In the genomic region with DNA sequence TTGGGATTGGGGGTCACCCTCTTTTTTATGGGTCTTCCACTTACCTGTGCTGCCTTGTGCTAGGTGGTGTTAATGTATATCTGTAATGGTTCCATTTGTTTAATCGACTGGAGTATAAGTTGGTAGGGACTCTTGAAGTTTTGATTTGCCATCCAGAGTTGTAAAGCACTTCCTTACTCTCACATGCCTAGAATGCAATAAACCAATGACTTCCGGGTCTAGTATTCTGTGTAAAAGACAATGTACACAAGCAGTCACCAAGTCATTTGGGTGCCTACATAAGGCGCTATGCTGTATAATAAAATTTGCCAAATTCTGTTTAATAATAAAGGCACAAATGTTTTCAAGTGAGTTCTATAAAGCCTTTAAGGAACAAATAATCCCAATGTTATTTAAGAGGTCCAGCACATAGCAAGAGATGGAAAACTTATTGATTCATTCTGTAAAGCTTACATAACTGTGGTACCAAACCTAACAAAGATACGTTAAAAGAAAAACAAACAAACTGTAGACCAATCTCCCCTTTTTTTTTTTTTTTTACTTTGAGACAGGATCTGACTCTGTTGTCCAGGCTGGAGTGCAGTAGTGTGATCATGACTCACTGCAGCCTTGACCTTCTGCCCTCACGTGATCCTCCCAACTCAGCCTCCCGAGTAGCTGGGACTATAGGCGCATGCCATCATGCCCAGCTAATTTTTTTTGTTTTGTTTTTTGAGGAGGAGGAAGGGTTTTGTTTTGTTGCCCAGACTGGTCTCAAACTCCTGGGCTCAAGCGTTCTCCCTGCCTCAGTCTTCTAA, we compare ENCODE assay signal across 19 cellular contexts. TPM values are rescaled to one million over a fixed set of nuclear protein-coding genes. Genes with fewer than 3 reads are reported as not detected.
A peak's percentile ranks its signal among the peaks of the same experiment; 100 is the strongest.
DNase-seq lines count a peak whose midpoint lies in the region; ATAC-seq, FAIRE-seq and TF ChIP-seq lines count a peak whose summit lies in the region.
"Had no signal": no experiment of that assay in that cellular context is flagged by ENCODE, and none has a peak within 500 bp of the region (broad histone marks: within the 10 kb centered on the region; RNA-seq: fewer than 3 reads in every experiment).

No MANE protein-coding gene starts in this region.

- H3K4me2 ChIP-seq in IMR-90 (ENCODE audit: low read depth, low read length) = no peak overlapping the region
- H3K4me2 ChIP-seq in K562 (ENCODE audit: insufficient read depth, low read length) = no peak overlapping the region
- H3K4me2 ChIP-seq: PC-9 had no signal

- no peak overlapping the region for H2AK9ac ChIP-seq in IMR-90 (replicated peaks; ENCODE audit: low read depth, low read length, poor library complexity)

- H3K27ac ChIP-seq in IMR-90 (ENCODE audit: insufficient read depth, low read length) (no peak overlapping the region), K562 (ENCODE audit: extremely low read depth, low read depth, low read length) (no peak overlapping the region), brain microvascular endothelial cell (no peak overlapping the region)
- H3K27ac ChIP-seq: C4-2B, PC-9 had no signal

- dilution Hi-C loops in IMR-90 (cut with HindIII; ENCODE audit: low sequenced_read_pairs, unreplicated experiment) = no loop called here

- H3K9ac ChIP-seq in IMR-90 (ENCODE audit: low read depth, low read length) (no peak overlapping the region), K562 (ENCODE audit: insufficient read depth in 1 of 2, low read depth in 2 of 2, low read length in 2 of 2) (no peak overlapping the region)

- H3K14ac ChIP-seq in IMR-90 (replicated peaks; ENCODE audit: low read depth, low read length) = no peak overlapping the region

- no peak overlapping the region for H3K23ac ChIP-seq in IMR-90 (ENCODE audit: low read depth, low read length)

- no peak overlapping the region for H2BK5ac ChIP-seq in IMR-90 (ENCODE audit: low read depth, low read length, poor library complexity, severe bottlenecking)

- no CpG with 5 or more reads among the region's 8 CpGs for WGBS in IMR-90 (ENCODE audit: extremely low coverage in 2 of 2, insufficient read length in 1 of 2), 2 experiments
- 90% methylated on average over 5 of the region's 8 CpGs for WGBS in K562 (ENCODE audit: insufficient coverage, low coverage, missing lambda C conversion rate)

- no peaks in the 10 kb centered on the region for H3K79me1 ChIP-seq in IMR-90 (ENCODE audit: low read depth in 1 of 2, low read length in 2 of 2)

- no peaks in the 10 kb centered on the region for H3K4me1 ChIP-seq in IMR-90 (ENCODE audit: control insufficient read depth, insufficient read depth, low read length)
- H3K4me1 ChIP-seq in K562 (replicated peaks in 1 of 2; ENCODE audit: control insufficient read depth in 2 of 2, insufficient read depth in 2 of 2, low read length in 2 of 2) = no peaks in the 10 kb centered on the region

- CTCF ChIA-PET in IMR-90 (lab: Yijun Ruan, JAX) = interaction anchor here (0.6 kb wide), 2 partner anchors 23 to 191 kb away, joined by 3 to 6 read pairs; no protein-coding TSS in a partner anchor
- CTCF ChIA-PET in K562 (lab: Yijun Ruan, JAX; ENCODE audit: low intra/inter-chr PET ratio) = interaction anchor here (0.6 kb wide), 1 partner anchor 57 kb away, joined by 3 read pairs; no protein-coding TSS in a partner anchor

- H3K36me3 ChIP-seq in IMR-90 (ENCODE audit: control insufficient read depth, insufficient read depth, low read length) = peaks cover 8% of the 10 kb centered on the region; the same call in 1 of the 2 replicates
- peaks cover 76% of the 10 kb centered on the region for H3K36me3 ChIP-seq in K562 (ENCODE audit: control insufficient read depth, insufficient read depth, low read length)
- no peaks in the 10 kb centered on the region for H3K36me3 ChIP-seq in brain microvascular endothelial cell (replicated peaks)

- TF ChIP-seq RAD21 in IMR-90 (IDR thresholded peaks at IDR 0.05; ENCODE audit: low read length) = no peak
- TF ChIP-seq RAD21 in K562 (CRISPR knock-in tag; conservative IDR thresholded peaks at IDR 0.05 in 1 of 2, IDR thresholded peaks at IDR 0.05 in 1 of 2) = no peak

- TF ChIP-seq CTCF in IMR-90 (conservative IDR thresholded peaks at IDR 0.05; ENCODE audit: low read depth, low read length) = no peak
- TF ChIP-seq CTCF in K562 (IDR thresholded peaks at IDR 0.05 in 2 of 3, conservative IDR thresholded peaks at IDR 0.05 in 1 of 3; ENCODE audit: insufficient read depth in 2 of 3, low read depth in 1 of 3, low read length in 3 of 3) = no peak
- TF ChIP-seq CTCF in brain microvascular endothelial cell (IDR thresholded peaks at IDR 0.05; ENCODE audit: low read depth, low read length, missing control alignments) = no peak

- no peak overlapping the region for H2BK20ac ChIP-seq in IMR-90 (ENCODE audit: low read depth, low read length)

- H3K4me3 ChIP-seq in IMR-90 (ENCODE audit: insufficient read depth, low read depth, low read length) (no peak overlapping the region), K562 (no peak overlapping the region), brain microvascular endothelial cell (ENCODE audit: low read depth, low read length) (no peak overlapping the region)
- H3K4me3 ChIP-seq: PC-9 had no signal

- H3K4ac ChIP-seq in IMR-90 (ENCODE audit: low read depth, low read length) = no peak overlapping the region

- H3K9me3 ChIP-seq in IMR-90 (ENCODE audit: control insufficient read depth, insufficient read depth, low read length) (no peaks in the 10 kb centered on the region), K562 (replicated peaks; ENCODE audit: control insufficient read depth, insufficient read depth, low read depth, low read length) (no peaks in the 10 kb centered on the region)

- H2BK15ac ChIP-seq in IMR-90 (ENCODE audit: low read depth, low read length) = no peak overlapping the region

- no peak overlapping the region for H4K8ac ChIP-seq in IMR-90 (ENCODE audit: low read depth in 2 of 2, low read length in 2 of 2)

- no peak overlapping the region for H4K91ac ChIP-seq in IMR-90 (ENCODE audit: insufficient read depth, low read depth, low read length)

- POLR2A ChIA-PET in IMR-90 (lab: Charles Lee; ENCODE audit: unreplicated experiment) (no interaction called here), K562 (lab: Yijun Ruan, JAX) (no interaction called here)

- intact Hi-C loops in IMR-90 (cut with micrococcal nuclease) = no loop called here
- intact Hi-C loops in K562 (cut with micrococcal nuclease) = no loop called here

- in situ Hi-C loops in IMR-90 (cut with MboI; ENCODE audit: low sequenced_read_pairs) (no loop called here), K562 (cut with MboI) (no loop called here), brain microvascular endothelial cell (cut with HindIII; ENCODE audit: low pct_ligation_motif_present, low sequenced_read_pairs) (no loop called here)

- H3K9me1 ChIP-seq in IMR-90 (ENCODE audit: insufficient read depth, low read length) (no peaks in the 10 kb centered on the region), K562 (ENCODE audit: control insufficient read depth, insufficient read depth, low read length) (no peaks in the 10 kb centered on the region)

- H2BK120ac ChIP-seq in IMR-90 (ENCODE audit: low read depth, low read length) = no peak overlapping the region

- ATAC-seq in IMR-90 (ENCODE audit: low read depth) = no peak
- ATAC-seq in K562 = no peak

- H2AFZ ChIP-seq in IMR-90 (replicated peaks; ENCODE audit: low read length, poor library complexity) (no peak overlapping the region), K562 (ENCODE audit: low read depth, low read length) (no peak overlapping the region)
- H2AFZ ChIP-seq: PC-9 had no signal

- BruUV-seq in IMR-90 (replicated peaks; lab: Mats Ljungman, UMichigan) (no TSS peak), K562 (replicated peaks; lab: Mats Ljungman, UMichigan) (no TSS peak)

- H3K18ac ChIP-seq in IMR-90 (ENCODE audit: low read depth, low read length) = no peak overlapping the region

- H3K56ac ChIP-seq in IMR-90 (ENCODE audit: extremely low read depth, insufficient read depth, low read length) = no peak overlapping the region

- TF ChIP-seq POLR2A in IMR-90 (IDR thresholded peaks at IDR 0.05; ENCODE audit: low read depth, low read length) (no peak), K562 (conservative IDR thresholded peaks at IDR 0.05) (no peak)

- H3K27me3 ChIP-seq in IMR-90 (ENCODE audit: control insufficient read depth, insufficient read depth, low read length) (no peaks in the 10 kb centered on the region), K562 (ENCODE audit: control insufficient read depth in 2 of 2, insufficient read depth in 2 of 2, low read length in 2 of 2) (no peaks in the 10 kb centered on the region), brain microvascular endothelial cell (replicated peaks) (no peaks in the 10 kb centered on the region)

- no peaks in the 10 kb centered on the region for H3K79me2 ChIP-seq in K562 (ENCODE audit: control insufficient read depth, insufficient read depth, low read length)

- peak; percentile 14 for DNase-seq in A172 (ENCODE audit: low spot score)
- DNase-seq in IMR-90 = peak; percentile 1
- DNase-seq in K562 (ENCODE audit: extremely low read depth in 1 of 4, low spot score in 3 of 4) = no peak
- peak; percentile 11 to 46 for DNase-seq in lung microvascular endothelial cell (ENCODE audit: low read depth in 2 of 2)
- DNase-seq in activated CD4-positive, alpha-beta T cell treated with anti-CD3 and anti-CD28 coated beads, Interleukin-2, amount 50 U/mL, for 48 hours = no peak
- DNase-seq in stimulated activated CD8-positive, alpha-beta memory T cell treated with anti-CD3 and anti-CD28 coated beads, Interleukin-4, amount 100 ng/mL, for 48 hours = no peak
- no peak for DNase-seq in NCI-H226
- DNase-seq in brain microvascular endothelial cell = no peak
- DNase-seq: 8988T, DMS153, KG1, MM.1S, NCI-H1105, NCI-H187 treated with DMSO at 0.1 percent for 48 hours, NCI-H446 treated with DMSO at 0.1 percent for 48 hours, NCI-H748 treated with DMSO at 0.1 percent for 48 hours, PC-9 had no signal

- FAIRE-seq in K562 (lab: Jason Lieb, UNC) = no peak
- FAIRE-seq: GM19239 had no signal

- no peak overlapping the region for H4K5ac ChIP-seq in IMR-90 (ENCODE audit: low read depth, low read length)

- no peaks in the 10 kb centered on the region for H4K20me1 ChIP-seq in IMR-90 (ENCODE audit: insufficient read depth, low read length)
- no peaks in the 10 kb centered on the region for H4K20me1 ChIP-seq in K562 (replicated peaks; ENCODE audit: control insufficient read depth, insufficient read depth, low read length)

- no peak for TF ChIP-seq EP300 in K562 (IDR thresholded peaks at IDR 0.05; ENCODE audit: low read length)

- H2AK5ac ChIP-seq in IMR-90 (ENCODE audit: low read depth, low read length) = no peak overlapping the region

RNA-seq across cellular contexts. Expression of gene HPRT1, which starts 41.5 kb away (rescaled TPM):
- 9.2 and 11.8 TPM in 2 replicates for total RNA-seq in A172 (2014; rRNA removed; shearing (Covaris generic))
- total RNA-seq in IMR-90 (2012; rRNA removed) (7.0 and 15.6 TPM in 2 replicates), K562 (2014; rRNA removed) (24.4 and 28.6 TPM in 2 replicates), K562 (2014; rRNA removed; fragmentation: Illumina TruSeq; extraction: Trizol) (56.4 and 64.8 TPM in 2 replicates), K562 (2015; rRNA removed; fragmentation: Illumina TruSeq; extraction: Trizol) (39.3 and 39.5 TPM in 2 replicates), K562 (2021) (96.8 and 98.0 TPM in 2 replicates), lung microvascular endothelial cell (9.1 and 12.2 TPM in 2 replicates)
- polyA plus RNA-seq in IMR-90 (2012; rRNA removed) (26.9 and 30.3 TPM in 2 replicates), K562 (2011; rRNA removed) (71.5 and 104 TPM in 2 replicates), K562 (2014; fragmentation: Illumina TruSeq; extraction: Trizol) (154 and 158 TPM in 2 replicates), K562 (2014; fragmentation: Nextera tagmentation; extraction: Ambion mirVana) (100 to 1,000 TPM; 120 to 121 TPM), K562 (2014; rRNA removed) (100 and 106 TPM in 2 replicates)
- 6.1 and 8.6 TPM in 2 replicates for polyA plus RNA-seq in IMR-90 (2012; cell fraction: cytosol; rRNA removed)
- 2.9 and 7.4 TPM in 2 replicates for polyA plus RNA-seq in IMR-90 (2012; cell fraction: nucleus; rRNA removed; ENCODE audit: low replicate concordance)
- 17.7 and 28.9 TPM in 2 replicates for total RNA-seq in K562 (2011; cell fraction: chromatin; rRNA removed; ENCODE audit: low replicate concordance)
- total RNA-seq in K562 (2011; cell fraction: nucleolus; rRNA removed) = 7.0 and 9.9 TPM in 2 replicates
- 23.0 and 26.9 TPM in 2 replicates for total RNA-seq in K562 (2011; cell fraction: nucleoplasm; rRNA removed)
- 18.6 and 32.6 TPM in 2 replicates for polyA plus RNA-seq in K562 (2011; cell fraction: cytosol; rRNA removed)
- polyA plus RNA-seq in K562 (2011; cell fraction: nucleus; rRNA removed) = 13.9 and 21.7 TPM in 2 replicates
- 75.7 and 109 TPM in 2 replicates for polyA plus RNA-seq in K562 (2012)
- 74.2 and 78.3 TPM in 2 replicates for polyA minus RNA-seq in K562 (2011; rRNA and poly(A)+ RNA removed)
- 36.2 and 39.2 TPM in 2 replicates for polyA minus RNA-seq in K562 (2011; cell fraction: cytosol; rRNA and poly(A)+ RNA removed)
- 6.2 and 10.9 TPM in 2 replicates for polyA minus RNA-seq in K562 (2011; cell fraction: nucleus; rRNA and poly(A)+ RNA removed)

RNA-seq across cellular contexts. Expression of gene PHF6, which starts 45.4 kb away (rescaled TPM):
- 13.5 and 16.2 TPM in 2 replicates for total RNA-seq in A172 (2014; rRNA removed; shearing (Covaris generic))
- total RNA-seq in IMR-90 (2012; rRNA removed) (22.0 and 34.4 TPM in 2 replicates), K562 (2014; rRNA removed) (32.6 and 36.0 TPM in 2 replicates), K562 (2014; rRNA removed; fragmentation: Illumina TruSeq; extraction: Trizol) (47.7 and 54.4 TPM in 2 replicates), K562 (2015; rRNA removed; fragmentation: Illumina TruSeq; extraction: Trizol) (38.9 and 41.8 TPM in 2 replicates), K562 (2021) (57.6 and 62.2 TPM in 2 replicates), lung microvascular endothelial cell (26.2 TPM in 2 replicates)
- polyA plus RNA-seq in IMR-90 (2012; rRNA removed) (5.3 and 8.1 TPM in 2 replicates), K562 (2011; rRNA removed) (37.0 and 48.7 TPM in 2 replicates), K562 (2014; fragmentation: Illumina TruSeq; extraction: Trizol) (48.1 and 62.2 TPM in 2 replicates), K562 (2014; fragmentation: Nextera tagmentation; extraction: Ambion mirVana) (10 to 100 TPM; 41.2 to 54.8 TPM), K562 (2014; rRNA removed) (33.6 and 42.2 TPM in 2 replicates)
- polyA plus RNA-seq in IMR-90 (2012; cell fraction: cytosol; rRNA removed) = 0.66 and 0.77 TPM in 2 replicates
- polyA plus RNA-seq in IMR-90 (2012; cell fraction: nucleus; rRNA removed; ENCODE audit: low replicate concordance) = 0.37 and 5.9 TPM in 2 replicates
- total RNA-seq in K562 (2011; cell fraction: chromatin; rRNA removed; ENCODE audit: low replicate concordance) = 12.4 and 37.2 TPM in 2 replicates
- total RNA-seq in K562 (2011; cell fraction: nucleolus; rRNA removed) = 5.7 and 7.8 TPM in 2 replicates
- 20.0 and 41.1 TPM in 2 replicates for total RNA-seq in K562 (2011; cell fraction: nucleoplasm; rRNA removed)
- polyA plus RNA-seq in K562 (2011; cell fraction: cytosol; rRNA removed) = 4.7 and 14.3 TPM in 2 replicates
- 14.9 and 22.9 TPM in 2 replicates for polyA plus RNA-seq in K562 (2011; cell fraction: nucleus; rRNA removed)
- polyA plus RNA-seq in K562 (2012) = 36.2 and 36.6 TPM in 2 replicates
- 68.9 and 86.2 TPM in 2 replicates for polyA minus RNA-seq in K562 (2011; rRNA and poly(A)+ RNA removed)
- 24.2 and 25.9 TPM in 2 replicates for polyA minus RNA-seq in K562 (2011; cell fraction: cytosol; rRNA and poly(A)+ RNA removed)
- 9.3 and 20.1 TPM in 2 replicates for polyA minus RNA-seq in K562 (2011; cell fraction: nucleus; rRNA and poly(A)+ RNA removed)

Comparison
In these comparisons a context has a peak if more than half of its experiments do, and no peak if none do; other contexts are left out.
1. DNase-seq: peak in A172 (single experiment), IMR-90 (single experiment) and lung microvascular endothelial cell (2 of 2); none in K562 (0 of 4), activated CD4-positive, alpha-beta T cell treated with anti-CD3 and anti-CD28 coated beads, Interleukin-2, amount 50 U/mL, for 48 hours (0 of 2), stimulated activated CD8-positive, alpha-beta memory T cell treated with anti-CD3 and anti-CD28 coated beads, Interleukin-4, amount 100 ng/mL, for 48 hours (single experiment), NCI-H226 (single experiment) and brain microvascular endothelial cell (single experiment).